ENCODE assay signal across 29 cellular contexts in genomic region chr3:95911767-95912166, GRCh38.
"Had no signal": no experiment of that assay in that cellular context is flagged by ENCODE, and none has a peak within 500 bp of the region (broad histone marks: within the 10 kb centered on the region; RNA-seq: fewer than 3 reads in every experiment).

No MANE protein-coding gene starts in this region.

- H3K27me3 ChIP-seq: heart left ventricle, left lung, neural progenitor cell, neutrophil, right atrium auricular region, right lobe of liver, tibial nerve, vagina had no signal

- ATAC-seq: heart left ventricle; left colon; left lung; mucosa of descending colon; naive thymus-derived CD4-positive, alpha-beta T cell; stimulated activated naive B cell treated with anti-CD40 and anti-IgM and Interleukin-4, amounts not matched to agents 10 μg/mL and 1 μg/mL and 100 μg/mL, for 72 hours had no signal

- H3K9me3 ChIP-seq: lower lobe of right lung, neutrophil, right atrium auricular region, right lobe of liver, vagina had no signal

- H3K4me1 ChIP-seq: heart left ventricle, left lung, lower lobe of right lung, neural progenitor cell, parathyroid adenoma, right atrium auricular region, right lobe of liver, tibial nerve, vagina had no signal

- H3K27ac Mint-ChIP-seq: immature natural killer cell; mesothelial cell of epicardium; naive thymus-derived CD4-positive, alpha-beta T cell; neural progenitor cell; progenitor cell of endocrine pancreas; stimulated activated naive B cell treated with anti-CD40 and anti-IgM and Interleukin-4, amounts not matched to agents 10 μg/mL and 1 μg/mL and 100 μg/mL, for 72 hours; stimulated activated naive CD8-positive, alpha-beta T cell treated with anti-CD3 and anti-CD28 coated beads, Interleukin-15, Interleukin-2, amounts not matched to agents 100 ng/mL and 50 ng/mL, for 24 hours; type B pancreatic cell had no signal

- H3K4me1 Mint-ChIP-seq: immature natural killer cell; mesothelial cell of epicardium; naive thymus-derived CD4-positive, alpha-beta T cell; neural progenitor cell; stimulated activated naive B cell treated with anti-CD40 and anti-IgM and Interleukin-4, amounts not matched to agents 10 μg/mL and 1 μg/mL and 100 μg/mL, for 72 hours had no signal

- H3K27ac ChIP-seq: heart left ventricle, left lung, lower lobe of right lung, neural progenitor cell, neutrophil, parathyroid adenoma, right atrium auricular region, right lobe of liver, skin epidermis, tibial nerve, vagina had no signal

- H3K36me3 ChIP-seq: heart left ventricle, left lung, lower lobe of right lung, neural progenitor cell, neutrophil, right atrium auricular region, right lobe of liver, tibial nerve, vagina had no signal

- H3K9me3 Mint-ChIP-seq: type B pancreatic cell had no signal

- H3K4me3 ChIP-seq: heart left ventricle, left lung, lower lobe of right lung, mucosa of descending colon, neural progenitor cell, right atrium auricular region, right lobe of liver, skin epidermis, tibial nerve, vagina had no signal

- DNase-seq: heart left ventricle; hypothalamus; immature natural killer cell; left colon; left lung; lower lobe of right lung; mammary epithelial cell; mucosa of descending colon; naive thymus-derived CD4-positive, alpha-beta T cell; nephron progenitor cell; occipital lobe; right lobe of liver; stimulated activated CD4-positive, alpha-beta T cell treated with anti-CD3 and anti-CD28 coated beads, Interleukin-12 subunit alpha, Interleukin-12 subunit beta, amount 100 ng/mL, for 4 hours; stimulated activated CD4-positive, alpha-beta T cell treated with anti-CD3 and anti-CD28 coated beads, Interleukin-15, amount 100 ng/mL, for 24 hours; stimulated activated CD4-positive, alpha-beta T cell treated with anti-CD3 and anti-CD28 coated beads, Interleukin-2, amount 100 ng/mL, for 24 hours; stimulated activated CD4-positive, alpha-beta T cell treated with anti-CD3 and anti-CD28 coated beads, Interleukin-4, amount 100 ng/mL, for 1 hour; stimulated activated naive B cell treated with anti-CD40 and anti-IgM and Interleukin-4, amounts not matched to agents 10 μg/mL and 1 μg/mL and 100 μg/mL, for 72 hours; substantia nigra had no signal

- H3K27me3 Mint-ChIP-seq: naive thymus-derived CD4-positive, alpha-beta T cell; progenitor cell of endocrine pancreas; stimulated activated naive B cell treated with anti-CD40 and anti-IgM and Interleukin-4, amounts not matched to agents 10 μg/mL and 1 μg/mL and 100 μg/mL, for 72 hours; stimulated activated naive CD8-positive, alpha-beta T cell treated with anti-CD3 and anti-CD28 coated beads, Interleukin-15, Interleukin-2, amounts not matched to agents 100 ng/mL and 50 ng/mL, for 24 hours; type B pancreatic cell had no signal

- H3K4me3 Mint-ChIP-seq: immature natural killer cell; mesothelial cell of epicardium; naive thymus-derived CD4-positive, alpha-beta T cell; nephron progenitor cell; neural progenitor cell; stimulated activated naive B cell treated with anti-CD40 and anti-IgM and Interleukin-4, amounts not matched to agents 10 μg/mL and 1 μg/mL and 100 μg/mL, for 72 hours; stimulated activated naive CD8-positive, alpha-beta T cell treated with anti-CD3 and anti-CD28 coated beads, Interleukin-15, Interleukin-2, amounts not matched to agents 100 ng/mL and 50 ng/mL, for 24 hours; type B pancreatic cell had no signal
